Comparison of ENCODE assay signal across 18 cellular contexts in the genomic region with DNA sequence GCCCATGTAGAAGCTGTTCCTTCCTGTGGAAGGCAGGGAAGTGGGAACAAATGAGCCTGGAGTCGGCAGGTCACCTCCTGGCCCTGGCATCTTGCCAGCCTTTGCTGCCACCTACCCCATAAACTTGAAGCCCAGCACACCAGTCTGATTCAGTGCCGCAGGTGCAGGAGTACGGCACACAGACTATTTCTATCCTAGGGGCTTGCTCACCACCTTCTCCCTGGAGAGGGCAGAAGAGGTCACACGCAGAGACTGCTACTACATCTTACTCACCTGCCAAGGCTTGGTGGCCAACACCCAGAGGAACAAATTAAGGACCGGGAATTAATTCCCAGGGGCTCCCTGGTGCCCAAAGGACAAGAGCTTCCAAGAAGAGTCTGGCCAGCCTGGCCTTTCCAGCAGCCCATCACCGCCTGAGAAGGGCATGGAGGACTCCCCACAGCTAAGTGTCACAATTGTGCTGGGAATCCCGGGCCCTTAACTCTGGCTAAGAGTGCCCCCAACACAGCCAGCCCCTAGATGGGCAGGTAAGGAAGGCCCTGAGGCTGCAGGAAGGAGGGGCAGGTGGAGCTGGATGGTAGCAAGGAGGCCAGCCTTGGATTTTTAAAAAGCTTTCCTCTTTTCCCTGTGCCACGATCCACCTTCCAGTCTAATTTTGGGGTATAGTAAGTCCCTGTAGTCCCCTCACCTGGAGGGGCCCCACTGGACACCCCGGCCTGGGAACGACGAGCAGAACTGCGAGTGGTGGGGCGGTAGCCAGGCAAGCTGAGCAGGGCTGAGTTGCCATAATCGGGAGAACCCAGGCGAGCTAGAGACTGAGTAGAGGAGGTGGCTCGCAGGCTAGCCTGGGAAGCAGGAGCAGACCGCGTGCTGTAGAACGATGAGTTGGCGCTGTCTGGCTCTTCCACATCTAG. TPM values are rescaled to one million over a fixed set of nuclear protein-coding genes. Genes with fewer than 3 reads are reported as not detected.
DNase-seq lines count a peak whose midpoint lies in the region; ATAC-seq and TF ChIP-seq lines count a peak whose summit lies in the region.
"Had no signal": no experiment of that assay in that cellular context is flagged by ENCODE, and none has a peak within 500 bp of the region (broad histone marks: within the 10 kb centered on the region; RNA-seq: fewer than 3 reads in every experiment).

No MANE protein-coding gene starts in this region.

- ATAC-seq in psoas muscle, result peak; percentile 9 to 72 (median 29)
- ATAC-seq in GM18502 (IDR thresholded peaks at IDR 0.05; ENCODE audit: poor library complexity, unreplicated experiment), result no peak
- ATAC-seq in upper lobe of left lung (ENCODE audit: low FRiP score in 2 of 2), result no peak
- ATAC-seq: esophagus mucosa, left ventricle myocardium superior had no signal

- H3K4me1 ChIP-seq in psoas muscle, result no peaks in the 10 kb centered on the region
- peaks cover under 1 to 6% (median 2%) of the 10 kb centered on the region in 4 donors for H3K4me1 ChIP-seq in upper lobe of left lung

- H3K27me3 ChIP-seq in psoas muscle (ENCODE audit: insufficient read depth in 3 of 3, low read length in 2 of 3) (no peaks in the 10 kb centered on the region), upper lobe of left lung (no peaks in the 10 kb centered on the region)

- H3K4me3 ChIP-seq in psoas muscle (no peak overlapping the region), upper lobe of left lung (no peak overlapping the region)

- WGBS in psoas muscle, 3 donors, result 67 to 72% (median 69%) methylated on average over 20 of the region's 20 CpGs
- WGBS in upper lobe of left lung, 2 donors, result 88 to 91% methylated on average over 17 to 19 of the region's 20 CpGs

- H3K27ac ChIP-seq in psoas muscle, result no peak overlapping the region
- H3K27ac ChIP-seq in upper lobe of left lung, result peak overlapping the region in 1 of 4 donors; percentile 30

- TF ChIP-seq CTCF in psoas muscle (IDR thresholded peaks at IDR 0.05) (no peak), GM10266 (IDR thresholded peaks at IDR 0.05; ENCODE audit: control insufficient read depth, insufficient read depth, low read depth, missing control alignments) (no peak), upper lobe of left lung (IDR thresholded peaks at IDR 0.05) (no peak)

- no peak for TF ChIP-seq EP300 in upper lobe of left lung (IDR thresholded peaks at IDR 0.05)

- DNase-seq in NCI-H2171 treated with DMSO at 0.1 percent for 48 hours (lab: John Stamatoyannopoulos, UW) (peak; percentile 60), NCI-H2171 (lab: John Stamatoyannopoulos, UW) (no peak), NCI-H2029 (lab: John Stamatoyannopoulos, UW) (peak; percentile 56), dermis blood vessel endothelial cell (peak; percentile 60), psoas muscle (no peak), GM10266 (ENCODE audit: extremely low spot score) (no peak), upper lobe of left lung (no peak)
- DNase-seq: activated CD4-positive, alpha-beta memory T cell treated with anti-CD3 and anti-CD28 coated beads for 36 hours; activated naive CD4-positive, alpha-beta T cell; hypothalamus; left ventricle myocardium superior; natural killer cell; NCI-H1092; NCI-H82; SHP77 treated with DMSO at 0.1 percent for 48 hours; T1000 had no signal

- H3K36me3 ChIP-seq in psoas muscle (ENCODE audit: insufficient read depth in 1 of 2, low read depth in 1 of 2) (peaks cover 8 to 96% of the 10 kb centered on the region in 2 donors), upper lobe of left lung (peaks cover 75 to 100% (median 91%) of the 10 kb centered on the region in 4 donors)

- intact Hi-C loops in psoas muscle (cut with DNase I), result no loop called here

- H3K9me3 ChIP-seq in psoas muscle, result no peaks in the 10 kb centered on the region
- no peaks in the 10 kb centered on the region for H3K9me3 ChIP-seq in upper lobe of left lung

- no peak for TF ChIP-seq POLR2A in upper lobe of left lung (IDR thresholded peaks at IDR 0.05)

RNA-seq across cellular contexts. Expression of a gene that starts 6.9 kb away (rescaled TPM):
- total RNA-seq in dermis blood vessel endothelial cell (2.2 and 4.6 TPM in 2 replicates), psoas muscle (1 to 10 TPM; 2.9 to 4.4 (median 3.2) TPM), upper lobe of left lung (10 to 100 TPM in 4 of 6 donors, 1 to 10 TPM in 2; 4.6 to 45.1 (median 16.9) TPM)
- polyA plus RNA-seq in psoas muscle, result 1 to 10 TPM; 1.5 to 2.1 (median 2.0) TPM

Comparison
In these comparisons a context has a peak if more than half of its experiments do, and no peak if none do; other contexts are left out.
1. DNase-seq: peak in NCI-H2171 treated with DMSO at 0.1 percent for 48 hours (single experiment), NCI-H2029 (single experiment) and dermis blood vessel endothelial cell (single experiment); none in NCI-H2171 (single experiment), psoas muscle (0 of 2), GM10266 (single experiment) and upper lobe of left lung (0 of 2).
2. ATAC-seq: peak in psoas muscle (4 of 4); none in GM18502 (single experiment) and upper lobe of left lung (0 of 2).